Comparison of ENCODE assay signal across 36 cellular contexts in genomic region chr6:168584671-168585070, GRCh38.
"Had no signal": no experiment of that assay in that cellular context is flagged by ENCODE, and none has a peak within 500 bp of the region (broad histone marks: within the 10 kb centered on the region; RNA-seq: fewer than 3 reads in every experiment).

No MANE protein-coding gene starts in this region.

- H3K4me3 Mint-ChIP-seq: activated CD4-positive, alpha-beta memory T cell treated with anti-CD3 and anti-CD28 coated beads, Interleukin-2, amount 10 ng/mL, durations not matched to agents 7 days and 5 days; activated naive CD8-positive, alpha-beta T cell treated with anti-CD3 and anti-CD28 coated beads for 36 hours; activated T-cell treated with anti-CD3 and anti-CD28 coated beads, Interleukin-2, amount 50 U/mL, for 72 hours; activated T-helper 17 cell treated with anti-CD3 and anti-CD28 coated beads, Interleukin-2, amount 50 U/mL, for 72 hours; T-cell; T-helper 17 cell had no signal

- H3K27me3 Mint-ChIP-seq: activated CD4-positive, alpha-beta memory T cell treated with anti-CD3 and anti-CD28 coated beads, Interleukin-2, amount 10 ng/mL, durations not matched to agents 7 days and 5 days had no signal

- H3K36me3 ChIP-seq: ascending aorta, cardiac muscle cell, Peyer's patch, WERI-Rb-1 had no signal

- H3K36me3 Mint-ChIP-seq: activated naive CD8-positive, alpha-beta T cell treated with anti-CD3 and anti-CD28 coated beads for 36 hours; T-cell had no signal

- H3K4me1 ChIP-seq: Peyer's patch had no signal

- H3K27me3 ChIP-seq: ascending aorta, cardiac muscle cell, Peyer's patch had no signal

- H3K27ac Mint-ChIP-seq: activated CD4-positive, alpha-beta memory T cell treated with anti-CD3 and anti-CD28 coated beads, Interleukin-2, amount 10 ng/mL, durations not matched to agents 7 days and 5 days; activated naive CD8-positive, alpha-beta T cell treated with anti-CD3 and anti-CD28 coated beads for 36 hours; activated T-cell treated with anti-CD3 and anti-CD28 coated beads, Interleukin-2, amount 50 U/mL, for 72 hours; activated T-helper 17 cell treated with anti-CD3 and anti-CD28 coated beads, Interleukin-2, amount 50 U/mL, for 72 hours; T-cell; T-helper 17 cell had no signal

- H3K4me3 ChIP-seq: ascending aorta, cardiac muscle cell, Peyer's patch had no signal

- H3K9me3 Mint-ChIP-seq: activated CD4-positive, alpha-beta memory T cell treated with anti-CD3 and anti-CD28 coated beads, Interleukin-2, amount 10 ng/mL, durations not matched to agents 7 days and 5 days; activated naive CD8-positive, alpha-beta T cell treated with anti-CD3 and anti-CD28 coated beads for 36 hours; activated T-cell treated with anti-CD3 and anti-CD28 coated beads, Interleukin-2, amount 50 U/mL, for 72 hours; activated T-helper 17 cell treated with anti-CD3 and anti-CD28 coated beads, Interleukin-2, amount 50 U/mL, for 72 hours; T-cell had no signal

- H3K9me3 ChIP-seq: ascending aorta, Peyer's patch had no signal

- DNase-seq: activated CD4-positive, alpha-beta memory T cell treated with anti-CD3 and anti-CD28 coated beads, Interleukin-2, amount 10 ng/mL, durations not matched to agents 7 days and 5 days; activated CD4-positive, alpha-beta T cell treated with anti-CD3 and anti-CD28 coated beads for 1 hour; activated CD4-positive, alpha-beta T cell treated with anti-CD3 and anti-CD28 coated beads for 48 hours; activated CD4-positive, CD25-positive, alpha-beta regulatory T cell; activated effector memory CD4-positive, alpha-beta T cell treated with anti-CD3 and anti-CD28 coated beads, Interleukin-2, amount 50 U/mL, for 16 hours; activated naive CD4-positive, alpha-beta T cell; activated naive CD4-positive, alpha-beta T cell treated with anti-CD3 and anti-CD28 coated beads, Interleukin-2, amount 50 U/mL, for 16 hours; activated naive CD8-positive, alpha-beta T cell treated with anti-CD3 and anti-CD28 coated beads for 36 hours; activated T-cell treated with anti-CD3 and anti-CD28 coated beads, Interleukin-2, amount 50 U/mL, for 1 hour; activated T-cell treated with anti-CD3 and anti-CD28 coated beads, Interleukin-2, amount 50 U/mL, for 72 hours; amygdala; KG1; MM.1S; NCI-H1092 treated with DMSO at 0.1 percent for 48 hours; NCI-H1417; NCI-H146; NCI-H187; NCI-H2029 treated with DMSO at 0.1 percent for 48 hours; NCI-H2107; NCI-H2171; NCI-H510A; NCI-H526; NCI-H748 treated with DMSO at 0.1 percent for 48 hours; NK-92 treated with Interleukin-12 subunit alpha and Interleukin-12 subunit beta, amount 100 ng/mL, for 24 hours; PC-3; Peyer's patch; SIG-M5; T-cell; T-helper 17 cell; WERI-Rb-1 had no signal

- H3K27ac ChIP-seq: cardiac muscle cell, RWPE1, WERI-Rb-1 had no signal

- ATAC-seq: activated T-cell treated with anti-CD3 and anti-CD28 coated beads, Interleukin-2, amount 50 U/mL, for 72 hours; activated T-helper 17 cell treated with anti-CD3 and anti-CD28 coated beads, Interleukin-2, amount 50 U/mL, for 72 hours; PC-3; Right ventricle myocardium inferior; SK-N-SH treated with all-trans-retinoic acid at 6 μM for 48 hours; T-cell; T-helper 17 cell had no signal

- H3K4me1 Mint-ChIP-seq: activated CD4-positive, alpha-beta memory T cell treated with anti-CD3 and anti-CD28 coated beads, Interleukin-2, amount 10 ng/mL, durations not matched to agents 7 days and 5 days; activated naive CD8-positive, alpha-beta T cell treated with anti-CD3 and anti-CD28 coated beads for 36 hours; activated T-helper 17 cell treated with anti-CD3 and anti-CD28 coated beads, Interleukin-2, amount 50 U/mL, for 72 hours; T-cell; T-helper 17 cell had no signal
